ENCODE assay signal across 24 cellular contexts in genomic region chr7:99184468-99185225, GRCh38. TPM values are rescaled to one million over a fixed set of nuclear protein-coding genes. Genes with fewer than 3 reads are reported as not detected.
"Had no signal": no experiment of that assay in that cellular context is flagged by ENCODE, and none has a peak within 500 bp of the region (broad histone marks: within the 10 kb centered on the region; RNA-seq: fewer than 3 reads in every experiment).

No MANE protein-coding gene starts in this region.

- H3K4me2 ChIP-seq: smooth muscle cell had no signal

- H3K27ac ChIP-seq: colonic mucosa, stomach, testis had no signal

- H3K27ac Mint-ChIP-seq: activated CD4-positive, alpha-beta T cell treated with anti-CD3 and anti-CD28 coated beads, Interleukin-2, amount 10 ng/mL, durations not matched to agents 7 days and 5 days; activated naive CD4-positive, alpha-beta T cell treated with anti-CD3 and anti-CD28 coated beads, Interleukin-2, amount 10 ng/mL, durations not matched to agents 7 days and 5 days; activated naive CD8-positive, alpha-beta T cell treated with anti-CD3 and anti-CD28 coated beads, Interleukin-2, amount 50 U/mL, for 24 hours; brain; stimulated activated effector memory CD8-positive, alpha-beta T cell treated with anti-CD3 and anti-CD28 coated beads, Interleukin-12 subunit alpha, Interleukin-12 subunit beta, amount 100 ng/mL, for 72 hours had no signal

- H3K4me3 ChIP-seq: colonic mucosa, smooth muscle cell, stomach, testis, upper lobe of left lung had no signal

- H3K27me3 Mint-ChIP-seq: activated naive CD8-positive, alpha-beta T cell treated with anti-CD3 and anti-CD28 coated beads, Interleukin-2, amount 50 U/mL, for 24 hours had no signal

- ATAC-seq: activated CD4-positive, CD25-positive, alpha-beta regulatory T cell treated with anti-CD3 and anti-CD28 coated beads, Interleukin-2, amount 50 U/mL, for 24 hours; activated naive CD8-positive, alpha-beta T cell treated with anti-CD3 and anti-CD28 coated beads, Interleukin-2, amount 50 U/mL, for 24 hours; activated T-cell treated with anti-CD3 and anti-CD28 coated beads, Interleukin-2, amount 50 U/mL, for 4 hours; sciatic nerve; stimulated activated effector memory CD8-positive, alpha-beta T cell treated with anti-CD3 and anti-CD28 coated beads, Interleukin-12 subunit alpha, Interleukin-12 subunit beta, amount 100 ng/mL, for 72 hours had no signal

- H3K9me3 Mint-ChIP-seq: activated CD4-positive, alpha-beta T cell treated with anti-CD3 and anti-CD28 coated beads, Interleukin-2, amount 10 ng/mL, durations not matched to agents 7 days and 5 days; activated naive CD4-positive, alpha-beta T cell treated with anti-CD3 and anti-CD28 coated beads, Interleukin-2, amount 10 ng/mL, durations not matched to agents 7 days and 5 days; activated naive CD8-positive, alpha-beta T cell treated with anti-CD3 and anti-CD28 coated beads, Interleukin-2, amount 50 U/mL, for 24 hours; activated T-cell treated with anti-CD3 and anti-CD28 coated beads, Interleukin-2, amount 50 U/mL, for 4 hours; central memory CD8-positive, alpha-beta T cell; stimulated activated effector memory CD8-positive, alpha-beta T cell treated with anti-CD3 and anti-CD28 coated beads, Interleukin-12 subunit alpha, Interleukin-12 subunit beta, amount 100 ng/mL, for 72 hours had no signal

- H3K36me3 ChIP-seq: colonic mucosa, stomach, upper lobe of left lung had no signal

- H3K36me3 Mint-ChIP-seq: activated naive CD4-positive, alpha-beta T cell treated with anti-CD3 and anti-CD28 coated beads, Interleukin-2, amount 10 ng/mL, durations not matched to agents 7 days and 5 days; brain; stimulated activated effector memory CD8-positive, alpha-beta T cell treated with anti-CD3 and anti-CD28 coated beads, Interleukin-12 subunit alpha, Interleukin-12 subunit beta, amount 100 ng/mL, for 72 hours had no signal

- H3K4me3 Mint-ChIP-seq: activated CD4-positive, alpha-beta T cell treated with anti-CD3 and anti-CD28 coated beads, Interleukin-2, amount 10 ng/mL, durations not matched to agents 7 days and 5 days; activated naive CD4-positive, alpha-beta T cell treated with anti-CD3 and anti-CD28 coated beads, Interleukin-2, amount 10 ng/mL, durations not matched to agents 7 days and 5 days; activated naive CD8-positive, alpha-beta T cell treated with anti-CD3 and anti-CD28 coated beads, Interleukin-2, amount 50 U/mL, for 24 hours; activated T-cell treated with anti-CD3 and anti-CD28 coated beads, Interleukin-2, amount 50 U/mL, for 4 hours; brain; central memory CD8-positive, alpha-beta T cell; stimulated activated effector memory CD8-positive, alpha-beta T cell treated with anti-CD3 and anti-CD28 coated beads, Interleukin-12 subunit alpha, Interleukin-12 subunit beta, amount 100 ng/mL, for 72 hours had no signal

- H3K4me1 Mint-ChIP-seq: activated CD4-positive, alpha-beta T cell treated with anti-CD3 and anti-CD28 coated beads, Interleukin-2, amount 10 ng/mL, durations not matched to agents 7 days and 5 days; activated naive CD4-positive, alpha-beta T cell treated with anti-CD3 and anti-CD28 coated beads, Interleukin-2, amount 10 ng/mL, durations not matched to agents 7 days and 5 days; activated naive CD8-positive, alpha-beta T cell treated with anti-CD3 and anti-CD28 coated beads, Interleukin-2, amount 50 U/mL, for 24 hours; brain; central memory CD8-positive, alpha-beta T cell had no signal

- DNase-seq: activated CD4-positive, alpha-beta T cell treated with anti-CD3 and anti-CD28 coated beads, Interleukin-2, amount 10 ng/mL, durations not matched to agents 7 days and 5 days; activated CD8-positive, alpha-beta memory T cell treated with anti-CD3 and anti-CD28 coated beads, Interleukin-2, amount 50 U/mL, for 4 hours; activated effector memory CD4-positive, alpha-beta T cell treated with Interleukin-2 at 50 U/mL for 16 hours; activated naive CD4-positive, alpha-beta T cell treated with anti-CD3 and anti-CD28 coated beads, Interleukin-2, amount 10 ng/mL, durations not matched to agents 7 days and 5 days; activated naive CD8-positive, alpha-beta T cell treated with anti-CD3 and anti-CD28 coated beads, Interleukin-2, amount 50 U/mL, for 24 hours; activated T-cell treated with anti-CD3 and anti-CD28 coated beads, Interleukin-2, amount 50 U/mL, for 4 hours; anterior cingulate cortex; colonic mucosa; head of caudate nucleus; stimulated activated CD4-positive, alpha-beta T cell treated with anti-CD3 and anti-CD28 coated beads, Interleukin-4, amount 100 ng/mL, for 24 hours; stomach; T-helper 9 cell; testis; upper lobe of left lung had no signal

- H3K27me3 ChIP-seq: colonic mucosa, stomach, testis, upper lobe of left lung had no signal

- H3K4me1 ChIP-seq: colonic mucosa, stomach, testis had no signal

- H3K9me3 ChIP-seq: colonic mucosa, stomach, testis, upper lobe of left lung had no signal

RNA-seq across cellular contexts. Expression of gene KPNA7, which starts 23.3 kb away (rescaled TPM):
- total RNA-seq: activated CD4-positive, alpha-beta T cell treated with anti-CD3 and anti-CD28 coated beads, Interleukin-2, amount 10 ng/mL, durations not matched to agents 7 days and 5 days; activated T-cell treated with anti-CD3 and anti-CD28 coated beads, Interleukin-2, amount 50 U/mL, for 4 hours; frontal cortex; mesenteric fat pad; osteocyte; pulmonary artery endothelial cell; sciatic nerve; smooth muscle cell had no signal
